In genomic region chr1:47838562-47839459, GRCh38 we compare ENCODE assay signal across 1 cellular context.
TF ChIP-seq lines count a peak whose summit lies in the region.

No MANE protein-coding gene starts in this region.

TF ChIP-seq in H1, 55 proteins besides CTCF, POLR2A, EP300 and RAD21 (continued from another document):
- no peak for TF ChIP-seq POLR2AphosphoS5 (IDR thresholded peaks at IDR 0.05; ENCODE audit: low read depth, low read length)
- no peak for TF ChIP-seq CHD2 (IDR thresholded peaks at IDR 0.05; ENCODE audit: low read length)
- TF ChIP-seq RXRA (IDR thresholded peaks at IDR 0.05; ENCODE audit: insufficient read depth, low read depth, low read length): no peak
- no peak for TF ChIP-seq CBX5 (IDR thresholded peaks at IDR 0.05; ENCODE audit: low read depth, low read length)
- no peak for TF ChIP-seq ATF2 (IDR thresholded peaks at IDR 0.05; ENCODE audit: low read length)
- TF ChIP-seq, protein P1, sequence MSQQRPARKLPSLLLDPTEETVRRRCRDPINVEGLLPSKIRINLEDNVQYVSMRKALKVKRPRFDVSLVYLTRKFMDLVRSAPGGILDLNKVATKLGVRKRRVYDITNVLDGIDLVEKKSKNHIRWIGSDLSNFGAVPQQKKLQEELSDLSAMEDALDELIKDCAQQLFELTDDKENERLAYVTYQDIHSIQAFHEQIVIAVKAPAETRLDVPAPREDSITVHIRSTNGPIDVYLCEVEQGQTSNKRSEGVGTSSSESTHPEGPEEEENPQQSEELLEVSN (IDR thresholded peaks at IDR 0.05): no peak
- TF ChIP-seq MAFK (IDR thresholded peaks at IDR 0.05; ENCODE audit: low read depth, low read length): no peak
- TF ChIP-seq, protein P2, sequence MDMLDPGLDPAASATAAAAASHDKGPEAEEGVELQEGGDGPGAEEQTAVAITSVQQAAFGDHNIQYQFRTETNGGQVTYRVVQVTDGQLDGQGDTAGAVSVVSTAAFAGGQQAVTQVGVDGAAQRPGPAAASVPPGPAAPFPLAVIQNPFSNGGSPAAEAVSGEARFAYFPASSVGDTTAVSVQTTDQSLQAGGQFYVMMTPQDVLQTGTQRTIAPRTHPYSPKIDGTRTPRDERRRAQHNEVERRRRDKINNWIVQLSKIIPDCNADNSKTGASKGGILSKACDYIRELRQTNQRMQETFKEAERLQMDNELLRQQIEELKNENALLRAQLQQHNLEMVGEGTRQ (IDR thresholded peaks at IDR 0.05; ENCODE audit: low read length): no peak
- no peak for TF ChIP-seq YY1 (IDR thresholded peaks at IDR 0.05; ENCODE audit: low read depth, low read length)
